ENCODE assay signal across 8 cellular contexts in the genomic region with DNA sequence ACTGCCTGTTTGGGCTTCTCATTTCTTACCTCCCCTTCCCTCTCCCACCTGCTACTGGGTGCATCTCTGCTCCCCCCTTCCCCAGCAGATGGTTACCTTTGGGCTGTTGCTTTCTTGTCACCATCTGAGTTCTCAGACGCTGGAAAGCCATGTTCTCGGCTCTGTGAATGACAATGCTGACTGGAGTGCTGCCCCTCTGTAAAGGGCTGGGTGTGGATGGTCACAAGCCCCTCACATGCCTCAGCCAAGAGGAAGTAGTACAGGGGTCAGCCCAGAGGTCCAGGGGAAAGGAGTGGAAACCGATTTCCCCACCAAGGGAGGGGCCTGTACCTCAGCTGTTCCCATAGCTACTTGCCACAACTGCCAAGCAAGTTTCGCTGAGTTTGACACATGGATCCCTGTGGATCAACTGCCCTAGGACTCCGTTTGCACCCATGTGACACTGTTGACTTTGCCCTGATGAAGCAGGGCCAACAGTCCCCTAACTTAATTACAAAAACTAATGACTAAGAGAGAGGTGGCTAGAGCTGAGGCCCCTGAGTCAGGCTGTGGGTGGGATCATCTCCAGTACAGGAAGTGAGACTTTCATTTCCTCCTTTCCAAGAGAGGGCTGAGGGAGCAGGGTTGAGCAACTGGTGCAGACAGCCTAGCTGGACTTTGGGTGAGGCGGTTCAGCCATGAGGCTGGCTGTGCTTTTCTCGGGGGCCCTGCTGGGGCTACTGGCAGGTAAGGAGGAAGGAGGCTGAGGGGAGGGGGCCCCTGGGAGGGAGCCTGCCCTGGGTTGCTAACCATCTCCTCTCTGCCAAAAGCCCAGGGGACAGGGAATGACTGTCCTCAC. TPM values are rescaled to one million over a fixed set of nuclear protein-coding genes. Genes with fewer than 3 reads are reported as not detected.
DNase-seq lines count a peak whose midpoint lies in the region; ATAC-seq, FAIRE-seq and TF ChIP-seq lines count a peak whose summit lies in the region.

A gene with protein sequence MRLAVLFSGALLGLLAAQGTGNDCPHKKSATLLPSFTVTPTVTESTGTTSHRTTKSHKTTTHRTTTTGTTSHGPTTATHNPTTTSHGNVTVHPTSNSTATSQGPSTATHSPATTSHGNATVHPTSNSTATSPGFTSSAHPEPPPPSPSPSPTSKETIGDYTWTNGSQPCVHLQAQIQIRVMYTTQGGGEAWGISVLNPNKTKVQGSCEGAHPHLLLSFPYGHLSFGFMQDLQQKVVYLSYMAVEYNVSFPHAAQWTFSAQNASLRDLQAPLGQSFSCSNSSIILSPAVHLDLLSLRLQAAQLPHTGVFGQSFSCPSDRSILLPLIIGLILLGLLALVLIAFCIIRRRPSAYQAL (plus strand): TSS at position 638 of the 838 bp plus-strand sequence. CDS start 40 bp downstream, at position 678.

- peaks cover 38% of the 10 kb centered on the region for H3K36me3 ChIP-seq in Karpas-422 (ENCODE audit: insufficient read depth, low read length)
- peaks cover 70% of the 10 kb centered on the region for H3K36me3 ChIP-seq in WERI-Rb-1
- H3K36me3 ChIP-seq in HepG2 (replicated peaks in 1 of 2; ENCODE audit: control insufficient read depth in 1 of 2, insufficient read depth in 2 of 2, low read length in 2 of 2), result peaks cover 12 to 47% of the 10 kb centered on the region in 2 experiments

- H3K4me3 Mint-ChIP-seq in chondrocyte (ENCODE audit: unreplicated experiment), result no peak within 1 kb of the TSS

- ATAC-seq in HepG2 (peak; percentile 74), HG03469 (IDR thresholded peaks at IDR 0.05; ENCODE audit: unreplicated experiment) (no peak)

- H3K4me1 Mint-ChIP-seq in chondrocyte (ENCODE audit: low read depth), result peaks cover 74% of the 10 kb centered on the region

- TF ChIP-seq POLR2A in GM19193 (IDR thresholded peaks at IDR 0.05; ENCODE audit: extremely low read depth, insufficient read depth, insufficient read length), result peak; percentile 65
- TF ChIP-seq POLR2A in HepG2 (IDR thresholded peaks at IDR 0.05; ENCODE audit: insufficient read depth in 1 of 2, low read depth in 2 of 2, low read length in 2 of 2), result peak; percentile 87 to 88

- peak; percentile 83 for FAIRE-seq in HepG2 (lab: Jason Lieb, UNC)

- H3K4me1 ChIP-seq in Karpas-422 (ENCODE audit: low read length), result peaks cover 68% of the 10 kb centered on the region
- peaks cover 85% of the 10 kb centered on the region for H3K4me1 ChIP-seq in HepG2 (ENCODE audit: insufficient read depth, low read length)

- H3K9me3 Mint-ChIP-seq in chondrocyte (ENCODE audit: low read depth), result no peaks in the 10 kb centered on the region

- CTCF ChIA-PET in HepG2 (lab: Yijun Ruan, JAX; ENCODE audit: low intra/inter-chr PET ratio, low total read pairs), result no interaction called here

- H4K20me1 ChIP-seq in Karpas-422 (ENCODE audit: insufficient read depth, low read depth, low read length), result peaks cover 32% of the 10 kb centered on the region
- H4K20me1 ChIP-seq in HepG2 (ENCODE audit: insufficient read depth, low read length), result peaks cover 51% of the 10 kb centered on the region

- H3K36me3 Mint-ChIP-seq in chondrocyte (ENCODE audit: low read depth), result peaks cover 39% of the 10 kb centered on the region

- DNase-seq in AG09309 (ENCODE audit: low read depth) (peak; percentile 70), Karpas-422 (peak; percentile 96), WERI-Rb-1 (no peak), chondrocyte (ENCODE audit: low spot score) (no peak), HepG2 (ENCODE audit: low spot score) (peak; percentile 93)
- peak; percentile 61 to 76 (median 62) for DNase-seq in stimulated activated CD4-positive, alpha-beta T cell treated with anti-CD3 and anti-CD28 coated beads, TNF-alpha, amount 100 ng/mL, for 24 hours (ENCODE audit: low read depth in 3 of 3)

- H3K9ac ChIP-seq in Karpas-422 (ENCODE audit: low read length) (peak within 1 kb of the TSS; percentile 52), HepG2 (ENCODE audit: insufficient read depth, low read depth, low read length) (peak within 1 kb of the TSS; percentile 75)

- intact Hi-C loops in HepG2 (cut with micrococcal nuclease; ENCODE audit: unreplicated experiment), result no loop called here

- in situ Hi-C loops in HepG2 (cut with HindIII; ENCODE audit: extremely low pct_ligation_motif_present, low pct_unique_long_range_greater_than_20kb), result loop anchor here (10.0 kb wide), 1 partner anchor 266 kb away; no protein-coding TSS in a partner anchor

- peak within 1 kb of the TSS; percentile 95 for H3K27ac Mint-ChIP-seq in chondrocyte (ENCODE audit: unreplicated experiment)

- H3K4me2 ChIP-seq in Karpas-422 (ENCODE audit: low read depth, low read length, poor library complexity, severe bottlenecking) (no peak within 1 kb of the TSS), HepG2 (ENCODE audit: low read depth, low read length) (peak within 1 kb of the TSS; percentile 72)

- BruUV-seq in HepG2 (replicated peaks; lab: Mats Ljungman, UMichigan), result no TSS peak

- H3K4me3 ChIP-seq in AG09309 (ENCODE audit: control insufficient read depth, low read depth, low read length), result peak within 1 kb of the TSS; percentile 15
- H3K4me3 ChIP-seq in Karpas-422 (ENCODE audit: low read length), result no peak within 1 kb of the TSS
- no peak within 1 kb of the TSS for H3K4me3 ChIP-seq in WERI-Rb-1 (ENCODE audit: low read depth, low read length)
- H3K4me3 ChIP-seq in HepG2 (replicated peaks in 1 of 3; ENCODE audit: insufficient read depth in 1 of 3, low read depth in 2 of 3, low read length in 3 of 3), result peak within 1 kb of the TSS in 2 of 3 experiments; percentile 17 to 58; a peak in 4 of 6 replicates

- H3K27ac ChIP-seq in Karpas-422 (ENCODE audit: low read length), result peak within 1 kb of the TSS; percentile 85
- H3K27ac ChIP-seq in WERI-Rb-1, result peak within 1 kb of the TSS; percentile 45
- H3K27ac ChIP-seq in HepG2 (ENCODE audit: extremely low read length, insufficient read depth, low read length), result peak within 1 kb of the TSS; percentile 88

- 2% methylated on average over 5 of the region's 7 CpGs for WGBS in HepG2 (ENCODE audit: low lambda C conversion rate)

- no peak within 1 kb of the TSS for H2AFZ ChIP-seq in Karpas-422 (ENCODE audit: low read length)
- no peak within 1 kb of the TSS for H2AFZ ChIP-seq in HepG2 (ENCODE audit: low read length)

- POLR2A ChIA-PET in HepG2 (lab: Yijun Ruan, JAX), result interaction anchor here (0.7 to 3.6 kb wide), 21 partner anchors 8 to 544 kb away, joined by 3 to 37 read pairs (median 4); a partner anchor contains a TSS

- TF ChIP-seq RAD21 in HepG2 (CRISPR knock-in tag; IDR thresholded peaks at IDR 0.05), result peak; percentile 53

- no peaks in the 10 kb centered on the region for H3K27me3 Mint-ChIP-seq in chondrocyte (ENCODE audit: low read depth)

- TF ChIP-seq EP300 in HepG2 (IDR thresholded peaks at IDR 0.05; ENCODE audit: low read depth in 2 of 2, low read length in 2 of 2) (no peak; a peak in 1 of 4 replicates), HepG2 (CRISPR knock-in tag; IDR thresholded peaks at IDR 0.05; ENCODE audit: borderline replicate concordance) (peak; percentile 34; the same call in 1 of the 2 replicates)

- TF ChIP-seq CTCF in AG09309 (IDR thresholded peaks at IDR 0.05; ENCODE audit: control insufficient read depth, insufficient read depth, low read depth, low read length, missing control alignments), result no peak
- no peak for TF ChIP-seq CTCF in WERI-Rb-1 (IDR thresholded peaks at IDR 0.05; ENCODE audit: low read depth, low read length)
- no peak for TF ChIP-seq CTCF in chondrocyte (IDR thresholded peaks at IDR 0.05)
- 0 out of 2 replicates have a peak, but pooled peaks have one; percentile 6 for TF ChIP-seq CTCF in HepG2 (CRISPR knock-in tag; IDR thresholded peaks at IDR 0.05)

- no peaks in the 10 kb centered on the region for H3K9me2 ChIP-seq in Karpas-422 (replicated peaks; ENCODE audit: insufficient read depth, low read length)

- H3K79me2 ChIP-seq in Karpas-422 (ENCODE audit: low read length) (peaks cover 14% of the 10 kb centered on the region), HepG2 (ENCODE audit: insufficient read depth, low read length) (peaks cover 41% of the 10 kb centered on the region)

- H3K9me3 ChIP-seq in Karpas-422 (ENCODE audit: low read length), result no peaks in the 10 kb centered on the region
- peaks cover 5% of the 10 kb centered on the region for H3K9me3 ChIP-seq in WERI-Rb-1 (ENCODE audit: severe bottlenecking)
- no peaks in the 10 kb centered on the region for H3K9me3 ChIP-seq in HepG2 (ENCODE audit: low read length)

- no peaks in the 10 kb centered on the region for H3K27me3 ChIP-seq in Karpas-422 (ENCODE audit: low read length)
- H3K27me3 ChIP-seq in WERI-Rb-1 (ENCODE audit: insufficient read depth, low read depth, severe bottlenecking), result no peaks in the 10 kb centered on the region
- H3K27me3 ChIP-seq in HepG2 (ENCODE audit: control insufficient read depth in 1 of 2, insufficient read depth in 2 of 2, low read length in 2 of 2), result no peaks in the 10 kb centered on the region; a peak in 1 of 5 replicates

TF ChIP-seq in HepG2, 621 proteins besides CTCF, POLR2A, EP300 and RAD21 (continues in another document):
- TF ChIP-seq RBFOX2 (IDR thresholded peaks at IDR 0.05; ENCODE audit: low read depth, low read length), result peak; percentile 75

RNA-seq across cellular contexts. Expression of the gene that starts here (rescaled TPM):
- 3.8 and 6.0 TPM in 2 replicates for total RNA-seq in Karpas-422 (2014; rRNA removed; shearing (Covaris generic); ENCODE audit: low replicate concordance)
- total RNA-seq in chondrocyte (1.2 to 3.3 TPM (median 2.6 TPM) in 3 replicates), HepG2 (2016; rRNA removed; fragmentation: Illumina TruSeq; extraction: Trizol) (4.1 and 10.3 TPM in 2 replicates)
- total RNA-seq in HepG2 (2016; cell fraction: cytosol; rRNA removed; fragmentation: Illumina TruSeq; extraction: Trizol; ENCODE audit: low read depth), result 6.3 and 6.7 TPM in 2 replicates
- total RNA-seq in HepG2 (2016; cell fraction: insoluble cytoplasmic fraction; rRNA removed; fragmentation: Illumina TruSeq; extraction: Trizol), result 3.2 and 7.8 TPM in 2 replicates
- total RNA-seq in HepG2 (2016; cell fraction: membrane; rRNA removed; fragmentation: Illumina TruSeq; extraction: Trizol), result 7.2 and 7.7 TPM in 2 replicates
- total RNA-seq in HepG2 (2016; cell fraction: nucleus; rRNA removed; fragmentation: Illumina TruSeq; extraction: Trizol), result 3.2 and 9.0 TPM in 2 replicates
- 104 and 124 TPM in 2 replicates for polyA plus RNA-seq in HepG2 (2011; rRNA removed)
- polyA plus RNA-seq in HepG2 (2011; cell fraction: cytosol; rRNA removed), result 69.4 and 81.9 TPM in 2 replicates
- polyA plus RNA-seq in HepG2 (2011; cell fraction: nucleus; rRNA removed), result 15.4 and 16.3 TPM in 2 replicates
- polyA plus RNA-seq in HepG2 (2012), result 26.8 and 35.7 TPM in 2 replicates
- 16.5 and 18.7 TPM in 2 replicates for polyA plus RNA-seq in HepG2 (2016; cell fraction: cytosol; fragmentation: Illumina TruSeq; extraction: Trizol; ENCODE audit: low read depth)
- polyA plus RNA-seq in HepG2 (2016; cell fraction: insoluble cytoplasmic fraction; fragmentation: Illumina TruSeq; extraction: Trizol; ENCODE audit: low read depth), result 17.2 and 20.1 TPM in 2 replicates
- polyA plus RNA-seq in HepG2 (2016; cell fraction: membrane; fragmentation: Illumina TruSeq; extraction: Trizol; ENCODE audit: low read depth), result 24.5 and 25.8 TPM in 2 replicates
- 16.1 and 21.1 TPM in 2 replicates for polyA plus RNA-seq in HepG2 (2016; cell fraction: nucleus; fragmentation: Illumina TruSeq; extraction: Trizol; ENCODE audit: insufficient read depth, low read depth)
- polyA minus RNA-seq in HepG2 (2011; rRNA and poly(A)+ RNA removed; ENCODE audit: low replicate concordance), result 12.6 and 26.1 TPM in 2 replicates
- polyA minus RNA-seq in HepG2 (2011; cell fraction: cytosol; rRNA and poly(A)+ RNA removed), result 7.6 and 9.9 TPM in 2 replicates
- polyA minus RNA-seq in HepG2 (2011; cell fraction: nucleus; rRNA and poly(A)+ RNA removed), result 4.6 and 6.2 TPM in 2 replicates

Comparison
In these comparisons a context has a peak if more than half of its experiments do, and no peak if none do; other contexts are left out.
1. DNase-seq: peak in AG09309 (single experiment), Karpas-422 (single experiment), HepG2 (single experiment) and stimulated activated CD4-positive, alpha-beta T cell treated with anti-CD3 and anti-CD28 coated beads, TNF-alpha, amount 100 ng/mL, for 24 hours (3 of 3); none in WERI-Rb-1 (single experiment) and chondrocyte (single experiment).
2. H3K4me3 ChIP-seq: peak in AG09309 (single experiment) and HepG2 (2 of 3); none in Karpas-422 (single experiment) and WERI-Rb-1 (single experiment).
3. Peak in every context shown above with its lines, with median percentiles within 50 percentile points of each other: H3K27ac ChIP-seq.